In the genomic region with DNA sequence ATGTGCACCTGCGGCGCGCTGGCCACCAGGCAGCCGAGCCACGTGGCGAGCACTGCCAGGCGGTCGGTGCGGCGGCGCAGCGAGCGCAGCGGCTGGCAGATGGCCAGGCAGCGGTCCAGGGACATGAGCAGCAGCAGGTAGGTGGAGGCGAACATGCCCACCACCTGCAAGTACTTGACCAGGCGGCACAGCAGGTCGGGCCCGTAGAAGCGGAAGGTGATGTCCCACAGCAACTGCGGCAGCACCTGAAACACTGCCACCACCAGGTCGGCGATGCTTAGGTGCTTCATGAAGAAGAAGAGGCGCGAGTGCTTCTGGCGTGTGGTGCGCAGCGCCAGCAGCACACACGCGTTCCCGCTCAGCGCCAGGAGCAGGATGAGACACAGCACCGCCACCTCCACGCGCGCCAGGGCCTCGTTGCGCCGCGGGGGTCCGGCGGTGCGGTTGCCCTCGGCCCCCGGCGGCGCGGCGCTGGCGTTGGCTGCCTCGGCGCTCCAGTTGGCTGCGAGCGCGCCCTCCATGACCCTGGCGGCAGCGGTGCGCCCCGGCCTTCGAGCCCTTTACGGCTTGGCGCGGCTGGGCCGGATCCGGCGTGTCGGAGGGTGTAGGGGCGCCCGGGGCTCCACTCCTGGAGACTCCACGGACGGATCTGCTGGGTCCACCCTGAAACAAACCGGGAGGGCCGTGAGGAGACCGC, we compare ENCODE assay signal across 9 cellular contexts. TPM values are rescaled to one million over a fixed set of nuclear protein-coding genes. Genes with fewer than 3 reads are reported as not detected.
DNase-seq lines count a peak whose midpoint lies in the region; ATAC-seq, FAIRE-seq and TF ChIP-seq lines count a peak whose summit lies in the region.
"Had no signal": no experiment of that assay in that cellular context is flagged by ENCODE, and none has a peak within 500 bp of the region (broad histone marks: within the 10 kb centered on the region; RNA-seq: fewer than 3 reads in every experiment).

No MANE protein-coding gene starts in this region.

- no peaks in the 10 kb centered on the region for H3K79me2 ChIP-seq in MM.1S (ENCODE audit: low read length)

- intact Hi-C loops in mucosa of descending colon (cut with DNase I, micrococcal nuclease): no loop called here
- intact Hi-C loops in sigmoid colon (cut with DNase I): no loop called here

- in situ Hi-C loops in GM13976 (cut with MboI; ENCODE audit: low sequenced_read_pairs, unreplicated experiment): no loop called here

- TF ChIP-seq CTCF in GM13976 (IDR thresholded peaks at IDR 0.05; ENCODE audit: borderline replicate concordance, control extremely low read depth, extremely low read depth, insufficient read depth, missing control alignments) (peak; percentile 32), MM.1S (IDR thresholded peaks at IDR 0.05; ENCODE audit: low read length) (peak; percentile 9; the same call in 1 of the 2 replicates), bronchial epithelial cell (IDR thresholded peaks at IDR 0.05; ENCODE audit: insufficient read depth, low read length, severe bottlenecking) (peak; percentile 79), mucosa of descending colon (IDR thresholded peaks at IDR 0.05) (no peak), sigmoid colon (IDR thresholded peaks at IDR 0.05) (no peak)

- H3K4me3 ChIP-seq in MM.1S (ENCODE audit: low read length) (no peak overlapping the region; the same call in 1 of the 2 replicates), bronchial epithelial cell (ENCODE audit: low read depth, low read length) (peak overlapping the region; percentile 31), mucosa of descending colon (no peak overlapping the region), sigmoid colon (peak overlapping the region in 2 of 4 donors; percentile 16 to 17)

- DNase-seq in GM13976 (ENCODE audit: low spot score): peak; percentile 79
- no peak for DNase-seq in MM.1S
- DNase-seq in bronchial epithelial cell (ENCODE audit: low read depth): peak; percentile 79
- DNase-seq in mucosa of descending colon: peak; percentile 51 to 59 (median 52)
- no peak for DNase-seq in sigmoid colon
- no peak for DNase-seq in 8988T
- DNase-seq in NCI-H446 (lab: John Stamatoyannopoulos, UW): no peak

- H3K27me3 ChIP-seq in MM.1S (replicated peaks; ENCODE audit: insufficient read depth, low read length) (no peaks in the 10 kb centered on the region), bronchial epithelial cell (ENCODE audit: control insufficient read depth, insufficient read depth, low read length) (peaks cover 6% of the 10 kb centered on the region), sigmoid colon (peaks cover 19 to 53% (median 28%) of the 10 kb centered on the region in 3 donors)

- H3K9ac ChIP-seq in MM.1S (ENCODE audit: low read length): no peak overlapping the region

- no peak for TF ChIP-seq POLR2A in sigmoid colon (IDR thresholded peaks at IDR 0.05)

- H4K20me1 ChIP-seq in MM.1S (ENCODE audit: insufficient read depth, low read length): no peaks in the 10 kb centered on the region

- TF ChIP-seq EP300 in sigmoid colon (IDR thresholded peaks at IDR 0.05): no peak

- no peak for FAIRE-seq in bronchial epithelial cell (lab: Jason Lieb, UNC)
- FAIRE-seq: TTC549 had no signal

- H3K4me1 ChIP-seq in MM.1S (ENCODE audit: low read length) (no peaks in the 10 kb centered on the region), mucosa of descending colon (ENCODE audit: low read depth) (peaks cover 19% of the 10 kb centered on the region), sigmoid colon (peaks cover 0 to 28% (median 22%) of the 10 kb centered on the region in 4 donors)

- H3K27ac ChIP-seq in MM.1S (ENCODE audit: low read length): no peak overlapping the region
- no peak overlapping the region for H3K27ac ChIP-seq in sigmoid colon

- ATAC-seq in GM21528 (IDR thresholded peaks at IDR 0.05; ENCODE audit: low FRiP score, unreplicated experiment) (peak; percentile 56), mucosa of descending colon (peak; percentile 72)

- H3K9me2 ChIP-seq in MM.1S (replicated peaks; ENCODE audit: insufficient read depth, low read length): no peaks in the 10 kb centered on the region

- H3K36me3 ChIP-seq in MM.1S (replicated peaks; ENCODE audit: insufficient read depth, low read length): no peaks in the 10 kb centered on the region
- H3K36me3 ChIP-seq in bronchial epithelial cell (ENCODE audit: control insufficient read depth, insufficient read depth, low read length): no peaks in the 10 kb centered on the region
- H3K36me3 ChIP-seq in mucosa of descending colon (ENCODE audit: low read depth): no peaks in the 10 kb centered on the region
- no peaks in the 10 kb centered on the region for H3K36me3 ChIP-seq in sigmoid colon

- H3K4me2 ChIP-seq in MM.1S (ENCODE audit: low read depth, low read length): peak overlapping the region; percentile 90; the same call in 1 of the 2 replicates

- H3F3A ChIP-seq in MM.1S (ENCODE audit: insufficient read depth, low read length): no peaks in the 10 kb centered on the region

- H2AFZ ChIP-seq in MM.1S (ENCODE audit: low read length): no peak overlapping the region

- 3 to 5% methylated on average over 74 of the region's 74 CpGs for WGBS in sigmoid colon, 2 donors

- H3K9me3 ChIP-seq in MM.1S (replicated peaks; ENCODE audit: insufficient read depth, low read length) (no peaks in the 10 kb centered on the region), mucosa of descending colon (no peaks in the 10 kb centered on the region), sigmoid colon (no peaks in the 10 kb centered on the region)

RNA-seq across cellular contexts. Expression of gene OXTR, which starts 1.6 kb away (rescaled TPM):
- total RNA-seq in bronchial epithelial cell: 0.26 and 0.53 TPM in 2 replicates
- total RNA-seq in mucosa of descending colon: under 1 TPM; 0.19 to 0.70 (median 0.52) TPM
- under 1 TPM; 0.16 to 0.55 (median 0.38) TPM for total RNA-seq in sigmoid colon
- under 1 TPM in 2 of 3 donors, not detected in 1; under 0.01 to 0.22 TPM for polyA plus RNA-seq in sigmoid colon

RNA-seq across cellular contexts. Expression of gene CAV3, which starts 34.2 kb away (rescaled TPM):
- 0.13 TPM in 1 of 2 replicates, not detected in the other for total RNA-seq in bronchial epithelial cell
- not detected for total RNA-seq in mucosa of descending colon
- total RNA-seq in sigmoid colon: not detected
- under 1 TPM in 2 of 3 donors, not detected in 1; 0.06 to 0.60 TPM for polyA plus RNA-seq in sigmoid colon

Comparison
In these comparisons a context has a peak if more than half of its experiments do, and no peak if none do; other contexts are left out.
1. DNase-seq: peak in GM13976 (single experiment), bronchial epithelial cell (single experiment) and mucosa of descending colon (3 of 3); none in MM.1S (single experiment), sigmoid colon (single experiment), 8988T (single experiment) and NCI-H446 (0 of 2).
2. CTCF ChIP-seq: peak in GM13976 (single experiment), MM.1S (single experiment) and bronchial epithelial cell (single experiment); none in mucosa of descending colon (single experiment) and sigmoid colon (0 of 4).